1 cellular context compared by ENCODE assay signal in genomic region chr1:45926302-45926701, GRCh38.
TF ChIP-seq lines count a peak whose summit lies in the region.

No MANE protein-coding gene starts in this region.

TF ChIP-seq in H1, 55 proteins besides CTCF, POLR2A, EP300 and RAD21:
- no peak for TF ChIP-seq TBP (IDR thresholded peaks at IDR 0.05; ENCODE audit: low read depth, low read length)
- no peak for TF ChIP-seq CHD7 (IDR thresholded peaks at IDR 0.05; ENCODE audit: insufficient replicate concordance, low read length)
- no peak for TF ChIP-seq SP1 (IDR thresholded peaks at IDR 0.05; ENCODE audit: low read depth, low read length)
- no peak for TF ChIP-seq ATF3 (IDR thresholded peaks at IDR 0.05; ENCODE audit: insufficient read depth, low read depth, low read length)
- TF ChIP-seq POU5F1 (IDR thresholded peaks at IDR 0.05; ENCODE audit: low read depth, low read length), result no peak
- no peak for TF ChIP-seq PHF8 (conservative IDR thresholded peaks at IDR 0.05; ENCODE audit: low read depth, low read length)
- TF ChIP-seq HDAC6 (IDR thresholded peaks at IDR 0.05; ENCODE audit: low read depth, low read length), result no peak
- TF ChIP-seq CBX5 (IDR thresholded peaks at IDR 0.05; ENCODE audit: low read depth, low read length), result no peak
- no peak for TF ChIP-seq MAFK (IDR thresholded peaks at IDR 0.05; ENCODE audit: low read depth, low read length)
- no peak for TF ChIP-seq JUND (IDR thresholded peaks at IDR 0.05; ENCODE audit: low read length)
- TF ChIP-seq TEAD4 (IDR thresholded peaks at IDR 0.05; ENCODE audit: low read depth, low read length), result no peak
